ENCODE assay signal across 3 cellular contexts in the genomic region with DNA sequence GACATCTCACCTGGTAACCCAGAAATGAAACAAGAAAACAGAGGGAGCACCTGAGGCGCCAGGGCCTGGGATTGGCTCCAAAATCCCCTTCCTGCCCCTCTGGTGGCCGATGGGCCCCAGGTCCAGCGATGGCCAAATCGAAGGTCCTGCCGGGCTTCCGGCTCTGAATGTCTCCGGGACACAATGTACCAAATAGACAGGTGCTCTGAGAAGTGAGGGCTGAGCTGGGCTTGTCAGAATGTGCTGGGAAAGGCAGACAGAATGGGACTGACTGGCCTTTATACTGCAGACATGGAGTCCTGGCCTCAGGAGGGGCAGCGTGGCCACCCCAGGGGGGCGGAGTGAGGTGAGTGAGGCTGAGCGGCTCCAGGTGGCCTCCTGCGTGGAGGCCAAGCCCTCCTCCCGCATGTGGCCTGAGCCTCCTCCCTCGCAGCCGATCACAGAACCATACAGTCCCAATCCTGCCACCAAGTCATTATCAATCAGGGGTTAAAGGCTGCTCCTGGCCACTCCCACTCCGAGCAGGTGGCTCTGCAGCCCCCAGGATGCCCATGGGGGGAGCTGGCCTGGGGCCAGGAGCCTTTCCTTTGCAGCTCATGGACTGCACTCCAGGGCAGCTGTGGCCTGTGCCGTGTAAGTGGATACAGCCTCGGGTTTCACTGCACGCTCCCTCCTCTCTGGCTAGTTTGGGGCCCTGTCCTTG.
TF ChIP-seq lines count a peak whose summit lies in the region.

No MANE protein-coding gene starts in this region.

TF ChIP-seq in SK-N-SH, 30 proteins besides CTCF, POLR2A, EP300 and RAD21 (continued from another document):
- TF ChIP-seq, protein P1, sequence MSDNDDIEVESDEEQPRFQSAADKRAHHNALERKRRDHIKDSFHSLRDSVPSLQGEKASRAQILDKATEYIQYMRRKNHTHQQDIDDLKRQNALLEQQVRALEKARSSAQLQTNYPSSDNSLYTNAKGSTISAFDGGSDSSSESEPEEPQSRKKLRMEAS (IDR thresholded peaks at IDR 0.05; ENCODE audit: low read depth), result no peak
- TF ChIP-seq YY1 (IDR thresholded peaks at IDR 0.05; ENCODE audit: low read depth) (no peak), SMC3 (IDR thresholded peaks at IDR 0.05; ENCODE audit: low read depth, low read length) (no peak), FOSL2 (IDR thresholded peaks at IDR 0.05; ENCODE audit: borderline replicate concordance, low read depth) (no peak), FOXJ3 (CRISPR knock-in tag; IDR thresholded peaks at IDR 0.05) (no peak), TCF12 (IDR thresholded peaks at IDR 0.05) (no peak), SIN3A (IDR thresholded peaks at IDR 0.05; ENCODE audit: borderline replicate concordance, low read depth, low read length) (no peak), RXRA (IDR thresholded peaks at IDR 0.05; ENCODE audit: borderline replicate concordance, low read depth) (no peak), MXI1 (IDR thresholded peaks at IDR 0.05; ENCODE audit: low read depth, low read length) (no peak), RFX5 (IDR thresholded peaks at IDR 0.05; ENCODE audit: low read length) (no peak), NFIC (IDR thresholded peaks at IDR 0.05; ENCODE audit: borderline replicate concordance) (no peak), ELF1 (IDR thresholded peaks at IDR 0.05) (no peak)
- TF ChIP-seq, protein P2, sequence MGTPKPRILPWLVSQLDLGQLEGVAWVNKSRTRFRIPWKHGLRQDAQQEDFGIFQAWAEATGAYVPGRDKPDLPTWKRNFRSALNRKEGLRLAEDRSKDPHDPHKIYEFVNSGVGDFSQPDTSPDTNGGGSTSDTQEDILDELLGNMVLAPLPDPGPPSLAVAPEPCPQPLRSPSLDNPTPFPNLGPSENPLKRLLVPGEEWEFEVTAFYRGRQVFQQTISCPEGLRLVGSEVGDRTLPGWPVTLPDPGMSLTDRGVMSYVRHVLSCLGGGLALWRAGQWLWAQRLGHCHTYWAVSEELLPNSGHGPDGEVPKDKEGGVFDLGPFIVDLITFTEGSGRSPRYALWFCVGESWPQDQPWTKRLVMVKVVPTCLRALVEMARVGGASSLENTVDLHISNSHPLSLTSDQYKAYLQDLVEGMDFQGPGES (IDR thresholded peaks at IDR 0.05; ENCODE audit: low read depth, low read length), result no peak

TF ChIP-seq in SK-N-SH treated with all-trans-retinoic acid at 6 μM for 48 hours, 23 proteins besides CTCF, POLR2A, EP300 and RAD21 (continued from another document):
- TF ChIP-seq ZNF8 (CRISPR knock-in tag; IDR thresholded peaks at IDR 0.05) (no peak), GLIS3 (CRISPR knock-in tag; IDR thresholded peaks at IDR 0.05) (no peak), OSR1 (CRISPR knock-in tag; IDR thresholded peaks at IDR 0.05) (no peak), SNAI2 (CRISPR knock-in tag; IDR thresholded peaks at IDR 0.05) (no peak), ZFP3 (CRISPR knock-in tag; IDR thresholded peaks at IDR 0.05) (no peak), ZFP30 (CRISPR knock-in tag; IDR thresholded peaks at IDR 0.05) (no peak), ZC3H10 (CRISPR knock-in tag; IDR thresholded peaks at IDR 0.05) (no peak), ISL1 (CRISPR knock-in tag; IDR thresholded peaks at IDR 0.05) (no peak), CSDC2 (CRISPR knock-in tag; IDR thresholded peaks at IDR 0.05) (no peak), ZNF565 (CRISPR knock-in tag; conservative IDR thresholded peaks at IDR 0.05; ENCODE audit: low read depth) (no peak), RARB (CRISPR knock-in tag; IDR thresholded peaks at IDR 0.05) (no peak), TOX (CRISPR knock-in tag; IDR thresholded peaks at IDR 0.05; ENCODE audit: borderline replicate concordance) (no peak), ZNF70 (CRISPR knock-in tag; IDR thresholded peaks at IDR 0.05) (no peak), BACH2 (CRISPR knock-in tag; IDR thresholded peaks at IDR 0.05; ENCODE audit: borderline replicate concordance) (no peak), ARNTL (CRISPR knock-in tag; IDR thresholded peaks at IDR 0.05; ENCODE audit: borderline replicate concordance, low read depth) (no peak)
- TF ChIP-seq, protein P3, sequence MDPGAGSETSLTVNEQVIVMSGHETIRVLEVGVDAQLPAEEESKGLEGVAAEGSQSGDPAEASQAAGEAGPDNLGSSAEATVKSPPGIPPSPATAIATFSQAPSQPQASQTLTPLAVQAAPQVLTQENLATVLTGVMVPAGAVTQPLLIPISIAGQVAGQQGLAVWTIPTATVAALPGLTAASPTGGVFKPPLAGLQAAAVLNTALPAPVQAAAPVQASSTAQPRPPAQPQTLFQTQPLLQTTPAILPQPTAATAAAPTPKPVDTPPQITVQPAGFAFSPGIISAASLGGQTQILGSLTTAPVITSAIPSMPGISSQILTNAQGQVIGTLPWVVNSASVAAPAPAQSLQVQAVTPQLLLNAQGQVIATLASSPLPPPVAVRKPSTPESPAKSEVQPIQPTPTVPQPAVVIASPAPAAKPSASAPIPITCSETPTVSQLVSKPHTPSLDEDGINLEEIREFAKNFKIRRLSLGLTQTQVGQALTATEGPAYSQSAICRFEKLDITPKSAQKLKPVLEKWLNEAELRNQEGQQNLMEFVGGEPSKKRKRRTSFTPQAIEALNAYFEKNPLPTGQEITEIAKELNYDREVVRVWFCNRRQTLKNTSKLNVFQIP (CRISPR knock-in tag; IDR thresholded peaks at IDR 0.05; ENCODE audit: borderline replicate concordance, low read depth), result no peak
- TF ChIP-seq, protein P4, sequence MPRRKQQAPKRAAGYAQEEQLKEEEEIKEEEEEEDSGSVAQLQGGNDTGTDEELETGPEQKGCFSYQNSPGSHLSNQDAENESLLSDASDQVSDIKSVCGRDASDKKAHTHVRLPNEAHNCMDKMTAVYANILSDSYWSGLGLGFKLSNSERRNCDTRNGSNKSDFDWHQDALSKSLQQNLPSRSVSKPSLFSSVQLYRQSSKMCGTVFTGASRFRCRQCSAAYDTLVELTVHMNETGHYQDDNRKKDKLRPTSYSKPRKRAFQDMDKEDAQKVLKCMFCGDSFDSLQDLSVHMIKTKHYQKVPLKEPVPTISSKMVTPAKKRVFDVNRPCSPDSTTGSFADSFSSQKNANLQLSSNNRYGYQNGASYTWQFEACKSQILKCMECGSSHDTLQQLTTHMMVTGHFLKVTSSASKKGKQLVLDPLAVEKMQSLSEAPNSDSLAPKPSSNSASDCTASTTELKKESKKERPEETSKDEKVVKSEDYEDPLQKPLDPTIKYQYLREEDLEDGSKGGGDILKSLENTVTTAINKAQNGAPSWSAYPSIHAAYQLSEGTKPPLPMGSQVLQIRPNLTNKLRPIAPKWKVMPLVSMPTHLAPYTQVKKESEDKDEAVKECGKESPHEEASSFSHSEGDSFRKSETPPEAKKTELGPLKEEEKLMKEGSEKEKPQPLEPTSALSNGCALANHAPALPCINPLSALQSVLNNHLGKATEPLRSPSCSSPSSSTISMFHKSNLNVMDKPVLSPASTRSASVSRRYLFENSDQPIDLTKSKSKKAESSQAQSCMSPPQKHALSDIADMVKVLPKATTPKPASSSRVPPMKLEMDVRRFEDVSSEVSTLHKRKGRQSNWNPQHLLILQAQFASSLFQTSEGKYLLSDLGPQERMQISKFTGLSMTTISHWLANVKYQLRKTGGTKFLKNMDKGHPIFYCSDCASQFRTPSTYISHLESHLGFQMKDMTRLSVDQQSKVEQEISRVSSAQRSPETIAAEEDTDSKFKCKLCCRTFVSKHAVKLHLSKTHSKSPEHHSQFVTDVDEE (CRISPR knock-in tag; IDR thresholded peaks at IDR 0.05), result no peak
- TF ChIP-seq, protein P5, sequence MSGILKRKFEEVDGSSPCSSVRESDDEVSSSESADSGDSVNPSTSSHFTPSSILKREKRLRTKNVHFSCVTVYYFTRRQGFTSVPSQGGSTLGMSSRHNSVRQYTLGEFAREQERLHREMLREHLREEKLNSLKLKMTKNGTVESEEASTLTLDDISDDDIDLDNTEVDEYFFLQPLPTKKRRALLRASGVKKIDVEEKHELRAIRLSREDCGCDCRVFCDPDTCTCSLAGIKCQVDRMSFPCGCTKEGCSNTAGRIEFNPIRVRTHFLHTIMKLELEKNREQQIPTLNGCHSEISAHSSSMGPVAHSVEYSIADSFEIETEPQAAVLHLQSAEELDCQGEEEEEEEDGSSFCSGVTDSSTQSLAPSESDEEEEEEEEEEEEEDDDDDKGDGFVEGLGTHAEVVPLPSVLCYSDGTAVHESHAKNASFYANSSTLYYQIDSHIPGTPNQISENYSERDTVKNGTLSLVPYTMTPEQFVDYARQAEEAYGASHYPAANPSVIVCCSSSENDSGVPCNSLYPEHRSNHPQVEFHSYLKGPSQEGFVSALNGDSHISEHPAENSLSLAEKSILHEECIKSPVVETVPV (CRISPR knock-in tag; IDR thresholded peaks at IDR 0.05), result no peak

TF ChIP-seq in WTC11, 78 proteins besides CTCF, POLR2A, EP300 and RAD21 (continued from another document):
- TF ChIP-seq ZNF138 (CRISPR knock-in tag; conservative IDR thresholded peaks at IDR 0.05) (no peak), CREM (CRISPR knock-in tag; IDR thresholded peaks at IDR 0.05) (no peak), NFYB (CRISPR knock-in tag; conservative IDR thresholded peaks at IDR 0.05; ENCODE audit: low read depth) (no peak), ZNF396 (CRISPR knock-in tag; IDR thresholded peaks at IDR 0.05; ENCODE audit: borderline replicate concordance) (no peak), ZNF423 (CRISPR knock-in tag; IDR thresholded peaks at IDR 0.05) (no peak), JAZF1 (CRISPR knock-in tag; IDR thresholded peaks at IDR 0.05) (no peak), SMAD4 (CRISPR knock-in tag; IDR thresholded peaks at IDR 0.05) (no peak), ZNF121 (CRISPR knock-in tag; IDR thresholded peaks at IDR 0.05) (no peak), ZNF416 (CRISPR knock-in tag; IDR thresholded peaks at IDR 0.05) (no peak)
- TF ChIP-seq, protein P6, sequence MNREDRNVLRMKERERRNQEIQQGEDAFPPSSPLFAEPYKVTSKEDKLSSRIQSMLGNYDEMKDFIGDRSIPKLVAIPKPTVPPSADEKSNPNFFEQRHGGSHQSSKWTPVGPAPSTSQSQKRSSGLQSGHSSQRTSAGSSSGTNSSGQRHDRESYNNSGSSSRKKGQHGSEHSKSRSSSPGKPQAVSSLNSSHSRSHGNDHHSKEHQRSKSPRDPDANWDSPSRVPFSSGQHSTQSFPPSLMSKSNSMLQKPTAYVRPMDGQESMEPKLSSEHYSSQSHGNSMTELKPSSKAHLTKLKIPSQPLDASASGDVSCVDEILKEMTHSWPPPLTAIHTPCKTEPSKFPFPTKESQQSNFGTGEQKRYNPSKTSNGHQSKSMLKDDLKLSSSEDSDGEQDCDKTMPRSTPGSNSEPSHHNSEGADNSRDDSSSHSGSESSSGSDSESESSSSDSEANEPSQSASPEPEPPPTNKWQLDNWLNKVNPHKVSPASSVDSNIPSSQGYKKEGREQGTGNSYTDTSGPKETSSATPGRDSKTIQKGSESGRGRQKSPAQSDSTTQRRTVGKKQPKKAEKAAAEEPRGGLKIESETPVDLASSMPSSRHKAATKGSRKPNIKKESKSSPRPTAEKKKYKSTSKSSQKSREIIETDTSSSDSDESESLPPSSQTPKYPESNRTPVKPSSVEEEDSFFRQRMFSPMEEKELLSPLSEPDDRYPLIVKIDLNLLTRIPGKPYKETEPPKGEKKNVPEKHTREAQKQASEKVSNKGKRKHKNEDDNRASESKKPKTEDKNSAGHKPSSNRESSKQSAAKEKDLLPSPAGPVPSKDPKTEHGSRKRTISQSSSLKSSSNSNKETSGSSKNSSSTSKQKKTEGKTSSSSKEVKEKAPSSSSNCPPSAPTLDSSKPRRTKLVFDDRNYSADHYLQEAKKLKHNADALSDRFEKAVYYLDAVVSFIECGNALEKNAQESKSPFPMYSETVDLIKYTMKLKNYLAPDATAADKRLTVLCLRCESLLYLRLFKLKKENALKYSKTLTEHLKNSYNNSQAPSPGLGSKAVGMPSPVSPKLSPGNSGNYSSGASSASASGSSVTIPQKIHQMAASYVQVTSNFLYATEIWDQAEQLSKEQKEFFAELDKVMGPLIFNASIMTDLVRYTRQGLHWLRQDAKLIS (CRISPR knock-in tag; IDR thresholded peaks at IDR 0.05; ENCODE audit: borderline replicate concordance), result no peak
- TF ChIP-seq, protein P7, sequence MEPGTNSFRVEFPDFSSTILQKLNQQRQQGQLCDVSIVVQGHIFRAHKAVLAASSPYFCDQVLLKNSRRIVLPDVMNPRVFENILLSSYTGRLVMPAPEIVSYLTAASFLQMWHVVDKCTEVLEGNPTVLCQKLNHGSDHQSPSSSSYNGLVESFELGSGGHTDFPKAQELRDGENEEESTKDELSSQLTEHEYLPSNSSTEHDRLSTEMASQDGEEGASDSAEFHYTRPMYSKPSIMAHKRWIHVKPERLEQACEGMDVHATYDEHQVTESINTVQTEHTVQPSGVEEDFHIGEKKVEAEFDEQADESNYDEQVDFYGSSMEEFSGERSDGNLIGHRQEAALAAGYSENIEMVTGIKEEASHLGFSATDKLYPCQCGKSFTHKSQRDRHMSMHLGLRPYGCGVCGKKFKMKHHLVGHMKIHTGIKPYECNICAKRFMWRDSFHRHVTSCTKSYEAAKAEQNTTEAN (CRISPR knock-in tag; IDR thresholded peaks at IDR 0.05), result no peak
- TF ChIP-seq, protein P8, sequence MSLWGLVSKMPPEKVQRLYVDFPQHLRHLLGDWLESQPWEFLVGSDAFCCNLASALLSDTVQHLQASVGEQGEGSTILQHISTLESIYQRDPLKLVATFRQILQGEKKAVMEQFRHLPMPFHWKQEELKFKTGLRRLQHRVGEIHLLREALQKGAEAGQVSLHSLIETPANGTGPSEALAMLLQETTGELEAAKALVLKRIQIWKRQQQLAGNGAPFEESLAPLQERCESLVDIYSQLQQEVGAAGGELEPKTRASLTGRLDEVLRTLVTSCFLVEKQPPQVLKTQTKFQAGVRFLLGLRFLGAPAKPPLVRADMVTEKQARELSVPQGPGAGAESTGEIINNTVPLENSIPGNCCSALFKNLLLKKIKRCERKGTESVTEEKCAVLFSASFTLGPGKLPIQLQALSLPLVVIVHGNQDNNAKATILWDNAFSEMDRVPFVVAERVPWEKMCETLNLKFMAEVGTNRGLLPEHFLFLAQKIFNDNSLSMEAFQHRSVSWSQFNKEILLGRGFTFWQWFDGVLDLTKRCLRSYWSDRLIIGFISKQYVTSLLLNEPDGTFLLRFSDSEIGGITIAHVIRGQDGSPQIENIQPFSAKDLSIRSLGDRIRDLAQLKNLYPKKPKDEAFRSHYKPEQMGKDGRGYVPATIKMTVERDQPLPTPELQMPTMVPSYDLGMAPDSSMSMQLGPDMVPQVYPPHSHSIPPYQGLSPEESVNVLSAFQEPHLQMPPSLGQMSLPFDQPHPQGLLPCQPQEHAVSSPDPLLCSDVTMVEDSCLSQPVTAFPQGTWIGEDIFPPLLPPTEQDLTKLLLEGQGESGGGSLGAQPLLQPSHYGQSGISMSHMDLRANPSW (CRISPR knock-in tag; conservative IDR thresholded peaks at IDR 0.05; ENCODE audit: low read depth), result no peak
